In the genomic region with DNA sequence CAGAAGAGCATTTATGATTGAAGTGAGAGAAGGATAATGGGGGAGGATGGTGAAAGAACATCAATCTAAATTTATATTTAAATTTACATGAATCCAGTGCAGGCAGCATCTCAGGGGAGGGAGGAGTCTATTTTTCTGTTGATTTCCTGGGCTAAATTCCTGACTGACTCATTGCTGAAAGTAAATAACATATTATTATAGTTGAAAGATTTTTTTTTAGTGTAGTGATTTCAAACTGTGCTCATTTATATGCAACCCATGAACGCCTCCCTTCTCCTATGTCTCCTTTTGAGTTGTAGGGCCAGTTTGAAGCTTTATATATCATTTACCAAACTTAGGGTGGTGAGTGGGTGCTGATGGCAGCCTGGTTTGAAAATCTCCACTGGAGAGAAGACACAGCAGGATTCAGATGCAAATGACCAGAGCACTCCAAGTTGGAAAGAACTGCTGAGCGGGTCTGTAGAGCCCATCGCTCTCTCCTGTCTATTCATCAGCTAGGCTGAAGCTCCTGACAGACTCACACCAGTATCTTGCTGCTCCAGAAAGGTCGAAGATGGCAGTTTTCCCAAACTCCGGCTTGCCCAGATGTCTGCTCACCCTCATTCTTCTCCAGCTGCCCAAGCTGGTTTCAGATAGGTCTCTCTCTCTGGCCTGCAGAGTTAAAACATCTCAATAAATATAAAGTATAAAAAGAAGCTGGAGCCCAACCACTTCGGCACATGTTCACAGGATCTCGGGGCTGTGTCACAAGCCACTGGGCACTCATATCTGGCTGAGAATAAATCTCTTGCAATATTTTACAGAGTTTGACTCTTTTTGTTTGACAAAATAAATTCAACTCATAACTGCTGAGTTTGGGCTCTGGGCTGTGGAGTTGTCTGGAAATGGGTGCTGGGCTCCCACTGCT, we compare ENCODE assay signal across 9 cellular contexts. TPM values are rescaled to one million over a fixed set of nuclear protein-coding genes. Genes with fewer than 3 reads are reported as not detected.
DNase-seq lines count a peak whose midpoint lies in the region; ATAC-seq and TF ChIP-seq lines count a peak whose summit lies in the region.
"Had no signal": no experiment of that assay in that cellular context is flagged by ENCODE, and none has a peak within 500 bp of the region (broad histone marks: within the 10 kb centered on the region; RNA-seq: fewer than 3 reads in every experiment).

No MANE protein-coding gene starts in this region.

- peak overlapping the region; percentile 52; the same call in 1 of the 2 replicates for H3K4me2 ChIP-seq in GM23338

- peaks cover 13% of the 10 kb centered on the region for H3K27me3 Mint-ChIP-seq in GM23338 (ENCODE audit: insufficient read depth, low read depth, poor library complexity)
- H3K27me3 Mint-ChIP-seq in activated T-helper 17 cell treated with anti-CD3 and anti-CD28 coated beads, Interleukin-2, amount 50 U/mL, for 72 hours: no peaks in the 10 kb centered on the region

- H2AFZ ChIP-seq in GM23338: peak overlapping the region; percentile 57; the same call in 1 of the 2 replicates

- H3K4me3 Mint-ChIP-seq in GM23338: no peak overlapping the region; the same call in 2 of the 3 replicates
- H3K4me3 Mint-ChIP-seq in activated T-helper 17 cell treated with anti-CD3 and anti-CD28 coated beads, Interleukin-2, amount 50 U/mL, for 72 hours: peak overlapping the region; percentile 98

- no peaks in the 10 kb centered on the region for H4K20me1 ChIP-seq in GM23338 (replicated peaks; ENCODE audit: insufficient read depth)

- peak overlapping the region; percentile 11; the same call in 1 of the 2 replicates for H3K4me3 ChIP-seq in GM23338

- H3K79me2 ChIP-seq in GM23338 (replicated peaks; ENCODE audit: insufficient read depth): no peaks in the 10 kb centered on the region

- no peaks in the 10 kb centered on the region for H3K36me3 ChIP-seq in GM23338 (ENCODE audit: insufficient read depth)

- H3K9me3 Mint-ChIP-seq in GM23338: peaks cover 29% of the 10 kb centered on the region
- H3K9me3 Mint-ChIP-seq in activated T-helper 17 cell treated with anti-CD3 and anti-CD28 coated beads, Interleukin-2, amount 50 U/mL, for 72 hours: peaks cover 7% of the 10 kb centered on the region

- H3K4me1 Mint-ChIP-seq in GM23338: peaks cover 26% of the 10 kb centered on the region
- peaks cover 13% of the 10 kb centered on the region for H3K4me1 Mint-ChIP-seq in activated T-helper 17 cell treated with anti-CD3 and anti-CD28 coated beads, Interleukin-2, amount 50 U/mL, for 72 hours

- ATAC-seq in GM23338: peak; percentile 83
- no peak for ATAC-seq in activated T-helper 17 cell treated with anti-CD3 and anti-CD28 coated beads, Interleukin-2, amount 50 U/mL, for 72 hours (replicated peaks)

- H3K27me3 ChIP-seq in GM23338 (ENCODE audit: insufficient read depth): no peaks in the 10 kb centered on the region

- H3K27ac ChIP-seq in GM23338 (ENCODE audit: low read depth): no peak overlapping the region

- in situ Hi-C loops in ACHN (cut with HindIII; ENCODE audit: low pct_ligation_motif_present, low pct_unique_long_range_greater_than_20kb, low sequenced_read_pairs): no loop called here

- peaks cover 25% of the 10 kb centered on the region for H3K4me1 ChIP-seq in GM23338 (ENCODE audit: insufficient read depth)

- no peaks in the 10 kb centered on the region for H3K9me2 ChIP-seq in GM23338 (ENCODE audit: insufficient read depth)

- H3F3A ChIP-seq in GM23338 (replicated peaks; ENCODE audit: low read depth): no peaks in the 10 kb centered on the region

- DNase-seq in A172 (ENCODE audit: low spot score): peak; percentile 33
- DNase-seq in GM23338 (ENCODE audit: low spot score): peak; percentile 30
- peak; percentile 13 for DNase-seq in kidney glomerular epithelial cell (lab: John Stamatoyannopoulos, UW)
- DNase-seq in ACHN: no peak
- DNase-seq in MV-4-11 (lab: John Stamatoyannopoulos, UW): no peak
- DNase-seq in retina: no peak
- no peak for DNase-seq in NCI-H1930 (lab: John Stamatoyannopoulos, UW)
- DNase-seq: activated CD4-positive, alpha-beta T cell treated with anti-CD3 and anti-CD28 coated beads for 1 hour had no signal

- H3K36me3 Mint-ChIP-seq in GM23338 (ENCODE audit: low read depth): peaks cover 24% of the 10 kb centered on the region
- peaks cover 5% of the 10 kb centered on the region for H3K36me3 Mint-ChIP-seq in activated T-helper 17 cell treated with anti-CD3 and anti-CD28 coated beads, Interleukin-2, amount 50 U/mL, for 72 hours (ENCODE audit: low read depth)

- no peak for TF ChIP-seq CTCF in GM23338 (conservative IDR thresholded peaks at IDR 0.05; ENCODE audit: low read depth in 2 of 2)

- no peak overlapping the region for H3K27ac Mint-ChIP-seq in GM23338
- peak overlapping the region; percentile 71 for H3K27ac Mint-ChIP-seq in activated T-helper 17 cell treated with anti-CD3 and anti-CD28 coated beads, Interleukin-2, amount 50 U/mL, for 72 hours

TF ChIP-seq in GM23338, 12 proteins besides CTCF, POLR2A, EP300 and RAD21:
- TF ChIP-seq CREB1 (CRISPR knock-in tag; IDR thresholded peaks at IDR 0.05; ENCODE audit: low read depth): no peak
- TF ChIP-seq, protein P1, sequence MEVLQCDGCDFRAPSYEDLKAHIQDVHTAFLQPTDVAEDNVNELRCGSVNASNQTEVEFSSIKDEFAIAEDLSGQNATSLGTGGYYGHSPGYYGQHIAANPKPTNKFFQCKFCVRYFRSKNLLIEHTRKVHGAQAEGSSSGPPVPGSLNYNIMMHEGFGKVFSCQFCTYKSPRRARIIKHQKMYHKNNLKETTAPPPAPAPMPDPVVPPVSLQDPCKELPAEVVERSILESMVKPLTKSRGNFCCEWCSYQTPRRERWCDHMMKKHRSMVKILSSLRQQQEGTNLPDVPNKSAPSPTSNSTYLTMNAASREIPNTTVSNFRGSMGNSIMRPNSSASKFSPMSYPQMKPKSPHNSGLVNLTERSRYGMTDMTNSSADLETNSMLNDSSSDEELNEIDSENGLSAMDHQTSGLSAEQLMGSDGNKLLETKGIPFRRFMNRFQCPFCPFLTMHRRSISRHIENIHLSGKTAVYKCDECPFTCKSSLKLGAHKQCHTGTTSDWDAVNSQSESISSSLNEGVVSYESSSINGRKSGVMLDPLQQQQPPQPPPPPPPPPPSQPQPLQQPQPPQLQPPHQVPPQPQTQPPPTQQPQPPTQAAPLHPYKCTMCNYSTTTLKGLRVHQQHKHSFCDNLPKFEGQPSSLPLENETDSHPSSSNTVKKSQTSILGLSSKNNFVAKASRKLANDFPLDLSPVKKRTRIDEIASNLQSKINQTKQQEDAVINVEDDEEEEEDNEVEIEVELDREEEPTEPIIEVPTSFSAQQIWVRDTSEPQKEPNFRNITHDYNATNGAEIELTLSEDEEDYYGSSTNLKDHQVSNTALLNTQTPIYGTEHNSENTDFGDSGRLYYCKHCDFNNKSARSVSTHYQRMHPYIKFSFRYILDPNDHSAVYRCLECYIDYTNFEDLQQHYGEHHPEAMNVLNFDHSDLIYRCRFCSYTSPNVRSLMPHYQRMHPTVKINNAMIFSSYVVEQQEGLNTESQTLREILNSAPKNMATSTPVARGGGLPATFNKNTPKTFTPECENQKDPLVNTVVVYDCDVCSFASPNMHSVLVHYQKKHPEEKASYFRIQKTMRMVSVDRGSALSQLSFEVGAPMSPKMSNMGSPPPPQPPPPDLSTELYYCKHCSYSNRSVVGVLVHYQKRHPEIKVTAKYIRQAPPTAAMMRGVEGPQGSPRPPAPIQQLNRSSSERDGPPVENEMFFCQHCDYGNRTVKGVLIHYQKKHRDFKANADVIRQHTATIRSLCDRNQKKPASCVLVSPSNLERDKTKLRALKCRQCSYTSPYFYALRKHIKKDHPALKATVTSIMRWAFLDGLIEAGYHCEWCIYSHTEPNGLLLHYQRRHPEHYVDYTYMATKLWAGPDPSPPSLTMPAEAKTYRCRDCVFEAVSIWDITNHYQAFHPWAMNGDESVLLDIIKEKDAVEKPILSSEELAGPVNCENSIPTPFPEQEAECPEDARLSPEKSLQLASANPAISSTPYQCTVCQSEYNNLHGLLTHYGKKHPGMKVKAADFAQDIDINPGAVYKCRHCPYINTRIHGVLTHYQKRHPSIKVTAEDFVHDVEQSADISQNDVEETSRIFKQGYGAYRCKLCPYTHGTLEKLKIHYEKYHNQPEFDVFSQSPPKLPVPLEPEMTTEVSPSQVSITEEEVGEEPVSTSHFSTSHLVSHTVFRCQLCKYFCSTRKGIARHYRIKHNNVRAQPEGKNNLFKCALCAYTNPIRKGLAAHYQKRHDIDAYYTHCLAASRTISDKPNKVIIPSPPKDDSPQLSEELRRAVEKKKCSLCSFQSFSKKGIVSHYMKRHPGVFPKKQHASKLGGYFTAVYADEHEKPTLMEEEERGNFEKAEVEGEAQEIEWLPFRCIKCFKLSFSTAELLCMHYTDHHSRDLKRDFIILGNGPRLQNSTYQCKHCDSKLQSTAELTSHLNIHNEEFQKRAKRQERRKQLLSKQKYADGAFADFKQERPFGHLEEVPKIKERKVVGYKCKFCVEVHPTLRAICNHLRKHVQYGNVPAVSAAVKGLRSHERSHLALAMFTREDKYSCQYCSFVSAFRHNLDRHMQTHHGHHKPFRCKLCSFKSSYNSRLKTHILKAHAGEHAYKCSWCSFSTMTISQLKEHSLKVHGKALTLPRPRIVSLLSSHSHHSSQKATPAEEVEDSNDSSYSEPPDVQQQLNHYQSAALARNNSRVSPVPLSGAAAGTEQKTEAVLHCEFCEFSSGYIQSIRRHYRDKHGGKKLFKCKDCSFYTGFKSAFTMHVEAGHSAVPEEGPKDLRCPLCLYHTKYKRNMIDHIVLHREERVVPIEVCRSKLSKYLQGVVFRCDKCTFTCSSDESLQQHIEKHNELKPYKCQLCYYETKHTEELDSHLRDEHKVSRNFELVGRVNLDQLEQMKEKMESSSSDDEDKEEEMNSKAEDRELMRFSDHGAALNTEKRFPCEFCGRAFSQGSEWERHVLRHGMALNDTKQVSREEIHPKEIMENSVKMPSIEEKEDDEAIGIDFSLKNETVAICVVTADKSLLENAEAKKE (CRISPR knock-in tag; IDR thresholded peaks at IDR 0.05): peak; percentile 44; the same call in 1 of the 2 replicates

RNA-seq across cellular contexts. Expression of a gene that starts 18.3 kb away (rescaled TPM):
- total RNA-seq in A172 (2014; rRNA removed; shearing (Covaris generic)): 6.2 and 10.9 TPM in 2 replicates
- 6.5 and 7.0 TPM in 2 replicates for total RNA-seq in GM23338 (2014; rRNA removed; shearing (Covaris generic))
- polyA plus RNA-seq in GM23338 (2016; fragmentation: Nextera tagmentation; extraction: Ambion mirVana): 6.3 and 7.0 TPM in 2 replicates
- 10 to 100 TPM; 26.1 to 36.3 TPM for total RNA-seq in activated T-helper 17 cell treated with anti-CD3 and anti-CD28 coated beads, Interleukin-2, amount 50 U/mL, for 72 hours

RNA-seq across cellular contexts. Expression of a gene that starts 24.0 kb away (rescaled TPM):
- not detected in 2 replicates for total RNA-seq in A172 (2014; rRNA removed; shearing (Covaris generic))
- total RNA-seq in GM23338 (2014; rRNA removed; shearing (Covaris generic)): 0.38 and 0.50 TPM in 2 replicates
- polyA plus RNA-seq in GM23338 (2016; fragmentation: Nextera tagmentation; extraction: Ambion mirVana): 0.09 and 0.13 TPM in 2 replicates
- total RNA-seq in activated T-helper 17 cell treated with anti-CD3 and anti-CD28 coated beads, Interleukin-2, amount 50 U/mL, for 72 hours: under 1 TPM in 1 of 2 donors, not detected in 1; 0.21 TPM

RNA-seq across cellular contexts. Expression of a gene that starts 35.8 kb away (rescaled TPM):
- total RNA-seq in A172 (2014; rRNA removed; shearing (Covaris generic)): 4.7 and 5.0 TPM in 2 replicates
- total RNA-seq in GM23338 (2014; rRNA removed; shearing (Covaris generic)): 1.5 and 5.6 TPM in 2 replicates
- polyA plus RNA-seq in GM23338 (2016; fragmentation: Nextera tagmentation; extraction: Ambion mirVana): 1.2 and 1.3 TPM in 2 replicates
- 10 to 100 TPM; 31.1 to 77.1 TPM for total RNA-seq in activated T-helper 17 cell treated with anti-CD3 and anti-CD28 coated beads, Interleukin-2, amount 50 U/mL, for 72 hours

Comparison
In these comparisons a context has a peak if more than half of its experiments do, and no peak if none do; other contexts are left out.
1. DNase-seq: peak in A172 (single experiment), GM23338 (single experiment) and kidney glomerular epithelial cell (single experiment); none in ACHN (single experiment), MV-4-11 (single experiment), retina (single experiment) and NCI-H1930 (0 of 2).